In genomic region chr3:13292371-13292770, GRCh38 we compare ENCODE assay signal across 22 cellular contexts.
"Had no signal": no experiment of that assay in that cellular context is flagged by ENCODE, and none has a peak within 500 bp of the region (broad histone marks: within the 10 kb centered on the region; RNA-seq: fewer than 3 reads in every experiment).

No MANE protein-coding gene starts in this region.

- H3K4me3 Mint-ChIP-seq: activated CD4-positive, alpha-beta T cell treated with anti-CD3 and anti-CD28 coated beads, Interleukin-2, amount 10 ng/mL, durations not matched to agents 24 days and 14 days; activated naive CD4-positive, alpha-beta T cell treated with anti-CD3 and anti-CD28 coated beads for 36 hours; activated naive CD8-positive, alpha-beta T cell; activated T-cell treated with anti-CD3 and anti-CD28 coated beads, Interleukin-2, amount 50 U/mL, for 4 hours; T-helper 1 cell treated with Interleukin-12 subunit alpha and Interleukin-12 subunit beta and Interleukin-4 antibody, amounts not matched to agents 30 μg/mL and 1 μg/mL, for 36 hours had no signal

- H3K27ac Mint-ChIP-seq: activated CD4-positive, alpha-beta T cell treated with anti-CD3 and anti-CD28 coated beads, Interleukin-2, amount 10 ng/mL, durations not matched to agents 24 days and 14 days; activated naive CD4-positive, alpha-beta T cell treated with anti-CD3 and anti-CD28 coated beads for 36 hours; activated naive CD8-positive, alpha-beta T cell; T-helper 1 cell treated with Interleukin-12 subunit alpha and Interleukin-12 subunit beta and Interleukin-4 antibody, amounts not matched to agents 30 μg/mL and 1 μg/mL, for 36 hours had no signal

- H3K36me3 Mint-ChIP-seq: activated naive CD8-positive, alpha-beta T cell had no signal

- ATAC-seq: activated CD4-positive, CD25-positive, alpha-beta regulatory T cell treated with anti-CD3 and anti-CD28 coated beads, Interleukin-2, amount 50 U/mL, for 24 hours; activated T-cell treated with anti-CD3 and anti-CD28 coated beads, Interleukin-2, amount 50 U/mL, for 4 hours; K562; PC-3 had no signal

- DNase-seq: activated CD4-positive, alpha-beta T cell treated with anti-CD3 and anti-CD28 coated beads, Interleukin-2, amount 10 ng/mL, durations not matched to agents 24 days and 14 days; activated CD4-positive, alpha-beta T cell treated with anti-CD3 and anti-CD28 coated beads, Interleukin-2, amount 50 U/mL, for 48 hours; activated CD8-positive, alpha-beta memory T cell treated with anti-CD3 and anti-CD28 coated beads for 24 hours; activated gamma-delta T cell; activated naive CD4-positive, alpha-beta T cell treated with anti-CD3 and anti-CD28 coated beads for 36 hours; activated T-cell treated with anti-CD3 and anti-CD28 coated beads, Interleukin-2, amount 50 U/mL, for 4 hours; brain microvascular endothelial cell; Karpas-422; NCI-H1048; NCI-H146; NCI-H187 treated with DMSO at 0.1 percent for 48 hours; NCI-H2081 treated with DMSO at 0.1 percent for 48 hours; NCI-H2171 treated with DMSO at 0.1 percent for 48 hours; NCI-H226; NCI-H524 treated with DMSO at 0.1 percent for 48 hours; NCI-H82; PC-3; SHP77 had no signal

- H3K9me3 Mint-ChIP-seq: activated naive CD4-positive, alpha-beta T cell treated with anti-CD3 and anti-CD28 coated beads for 36 hours had no signal
